Comparison of ENCODE assay signal across 1 cellular context in genomic region chr17:21397341-21398050, GRCh38.
TF ChIP-seq lines count a peak whose summit lies in the region.

No MANE protein-coding gene starts in this region.

TF ChIP-seq in IMR-90, 13 proteins besides CTCF, POLR2A, EP300 and RAD21:
- TF ChIP-seq SMC3 (IDR thresholded peaks at IDR 0.05; ENCODE audit: low read depth, low read length) (no peak), BHLHE40 (IDR thresholded peaks at IDR 0.05; ENCODE audit: low read depth, low read length) (peak; percentile 86)
